In genomic region chr21:45542242-45542666, GRCh38 we compare ENCODE assay signal across 8 cellular contexts. TPM values are rescaled to one million over a fixed set of nuclear protein-coding genes. Genes with fewer than 3 reads are reported as not detected.
DNase-seq lines count a peak whose midpoint lies in the region; ATAC-seq, FAIRE-seq and TF ChIP-seq lines count a peak whose summit lies in the region.

Gene SLC19A1, minus strand, starts transcription at chr21:45542440. Its CDS starts 4,481 bp downstream, at chr21:45537959.

- H3K4me1 ChIP-seq in IMR-90 (ENCODE audit: control insufficient read depth, insufficient read depth, low read length) (peaks cover 3% of the 10 kb centered on the region; the same call in 1 of the 2 replicates), astrocyte (ENCODE audit: insufficient read depth, low read length) (peaks cover 8% of the 10 kb centered on the region), hepatocyte (ENCODE audit: insufficient read depth) (peaks cover 9% of the 10 kb centered on the region)

- FAIRE-seq in astrocyte (lab: Jason Lieb, UNC): no peak

- peak within 1 kb of the TSS; percentile 31 for H2BK5ac ChIP-seq in IMR-90 (ENCODE audit: low read depth, low read length, poor library complexity, severe bottlenecking)

- dilution Hi-C loops in IMR-90 (cut with HindIII; ENCODE audit: low sequenced_read_pairs, unreplicated experiment): no loop called here

- no peaks in the 10 kb centered on the region for H3K9me1 ChIP-seq in IMR-90 (ENCODE audit: insufficient read depth, low read length)

- peak within 1 kb of the TSS; percentile 78 for H3K23ac ChIP-seq in IMR-90 (ENCODE audit: low read depth, low read length)

- H2BK15ac ChIP-seq in IMR-90 (ENCODE audit: low read depth, low read length): no peak within 1 kb of the TSS

- H3K4me2 ChIP-seq in IMR-90 (ENCODE audit: low read depth, low read length): peak within 1 kb of the TSS; percentile 83
- peak within 1 kb of the TSS; percentile 91 for H3K4me2 ChIP-seq in astrocyte (ENCODE audit: low read length)
- H3K4me2 ChIP-seq in hepatocyte: peak within 1 kb of the TSS; percentile 94

- H2BK20ac ChIP-seq in IMR-90 (ENCODE audit: low read depth, low read length): no peak within 1 kb of the TSS

- H3K27ac ChIP-seq in IMR-90 (ENCODE audit: insufficient read depth, low read length) (peak within 1 kb of the TSS; percentile 15; the same call in 1 of the 2 replicates), astrocyte (ENCODE audit: low read depth, low read length) (no peak within 1 kb of the TSS), hepatocyte (no peak within 1 kb of the TSS)

- H3K4me1 Mint-ChIP-seq in T-helper 17 cell: peaks cover 8% of the 10 kb centered on the region
- H3K4me1 Mint-ChIP-seq in astrocyte (ENCODE audit: low read depth, unreplicated experiment): no peaks in the 10 kb centered on the region

- CTCF ChIA-PET in IMR-90 (lab: Yijun Ruan, JAX): no interaction called here

- H3K36me3 ChIP-seq in IMR-90 (ENCODE audit: control insufficient read depth, insufficient read depth, low read length) (no peaks in the 10 kb centered on the region), astrocyte (ENCODE audit: insufficient read depth, low read length) (no peaks in the 10 kb centered on the region), hepatocyte (replicated peaks; ENCODE audit: insufficient read depth, low read depth) (no peaks in the 10 kb centered on the region)

- H3K9me3 ChIP-seq in IMR-90 (ENCODE audit: control insufficient read depth, insufficient read depth, low read length): no peaks in the 10 kb centered on the region
- no peaks in the 10 kb centered on the region for H3K9me3 ChIP-seq in T-helper 17 cell (ENCODE audit: control insufficient read depth, low read length, poor library complexity, severe bottlenecking)
- H3K9me3 ChIP-seq in astrocyte (ENCODE audit: insufficient read depth, low read depth, low read length): no peaks in the 10 kb centered on the region
- H3K9me3 ChIP-seq in hepatocyte (ENCODE audit: low read depth): no peaks in the 10 kb centered on the region

- H3K14ac ChIP-seq in IMR-90 (replicated peaks; ENCODE audit: low read depth, low read length): peak within 1 kb of the TSS; percentile 72; the same call in 1 of the 2 replicates

- WGBS in IMR-90 (ENCODE audit: extremely low coverage in 2 of 2, insufficient read length in 1 of 2), 2 experiments: 0% methylated on average over 44 of the region's 59 CpGs; no CpG with 5 or more reads in 1 of the 2 experiments
- 0% methylated on average over 8 of the region's 59 CpGs for WGBS in hepatocyte (ENCODE audit: low lambda C conversion rate, missing lambda C conversion rate)

- H3K79me1 ChIP-seq in IMR-90 (ENCODE audit: low read depth in 1 of 2, low read length in 2 of 2): peaks cover 9 to 27% of the 10 kb centered on the region in 2 experiments

- no peaks in the 10 kb centered on the region for H3K36me3 Mint-ChIP-seq in T-helper 17 cell (ENCODE audit: low read depth)
- no peaks in the 10 kb centered on the region for H3K36me3 Mint-ChIP-seq in astrocyte (ENCODE audit: low read depth, unreplicated experiment)

- no TSS peak for BruUV-seq in IMR-90 (replicated peaks; lab: Mats Ljungman, UMichigan)

- in situ Hi-C loops in IMR-90 (cut with MboI; ENCODE audit: low sequenced_read_pairs): no loop called here

- H4K20me1 ChIP-seq in IMR-90 (ENCODE audit: insufficient read depth, low read length): 0 out of 2 replicates have a peak, but pooled peaks cover 3% of the 10 kb centered on the region
- peaks cover 15% of the 10 kb centered on the region for H4K20me1 ChIP-seq in astrocyte (ENCODE audit: insufficient read depth, low read length)
- H4K20me1 ChIP-seq in hepatocyte (ENCODE audit: insufficient read depth, poor library complexity, severe bottlenecking): no peaks in the 10 kb centered on the region

- peak within 1 kb of the TSS; percentile 95 for H2AFZ ChIP-seq in IMR-90 (replicated peaks; ENCODE audit: low read length, poor library complexity)
- peak within 1 kb of the TSS; percentile 73 for H2AFZ ChIP-seq in astrocyte (ENCODE audit: low read depth, low read length)
- H2AFZ ChIP-seq in hepatocyte: peak within 1 kb of the TSS; percentile 83

- H3K4me3 Mint-ChIP-seq in T-helper 17 cell: peak within 1 kb of the TSS; percentile 71
- H3K4me3 Mint-ChIP-seq in astrocyte (ENCODE audit: unreplicated experiment): peak within 1 kb of the TSS; percentile 84

- TF ChIP-seq RAD21 in IMR-90 (IDR thresholded peaks at IDR 0.05; ENCODE audit: low read length): no peak

- peak within 1 kb of the TSS; percentile 25 for H3K4ac ChIP-seq in IMR-90 (ENCODE audit: low read depth, low read length)

- DNase-seq in CD1c-positive myeloid dendritic cell (ENCODE audit: extremely low spot score) (peak; percentile 85), IMR-90 (peak; percentile 48), T-helper 17 cell (peak; percentile 70 to 77 (median 71)), astrocyte (ENCODE audit: low read depth) (no peak), hepatocyte (ENCODE audit: low spot score) (peak; percentile 88), sciatic nerve (ENCODE audit: low spot score) (peak; percentile 82)

- ATAC-seq in GM19328 (IDR thresholded peaks at IDR 0.05; ENCODE audit: unreplicated experiment) (peak; percentile 61), IMR-90 (ENCODE audit: low read depth) (peak; percentile 97), T-helper 17 cell (peak; percentile 89), sciatic nerve (peak; percentile 59), GM18517 (IDR thresholded peaks at IDR 0.05; ENCODE audit: unreplicated experiment) (no peak)

- H2AK5ac ChIP-seq in IMR-90 (ENCODE audit: low read depth, low read length): peak within 1 kb of the TSS; percentile 78

- TF ChIP-seq CTCF in IMR-90 (conservative IDR thresholded peaks at IDR 0.05; ENCODE audit: low read depth, low read length) (peak; percentile 52), astrocyte (IDR thresholded peaks at IDR 0.05; ENCODE audit: insufficient read depth, low read depth, low read length) (no peak), hepatocyte (IDR thresholded peaks at IDR 0.05; ENCODE audit: poor library complexity) (peak; percentile 11)

- intact Hi-C loops in IMR-90 (cut with micrococcal nuclease) (no loop called here), sciatic nerve (cut with DNase I) (no loop called here)

- H4K8ac ChIP-seq in IMR-90 (ENCODE audit: low read depth in 2 of 2, low read length in 2 of 2): peak within 1 kb of the TSS; percentile 80 to 91; a peak in 2 of 4 replicates

- H3K56ac ChIP-seq in IMR-90 (ENCODE audit: extremely low read depth, insufficient read depth, low read length): no peak within 1 kb of the TSS

- peak within 1 kb of the TSS; percentile 11; the same call in 1 of the 2 replicates for H4K5ac ChIP-seq in IMR-90 (ENCODE audit: low read depth, low read length)

- H3K79me2 ChIP-seq in astrocyte (ENCODE audit: insufficient read depth, low read length) (peaks cover 31% of the 10 kb centered on the region), hepatocyte (no peaks in the 10 kb centered on the region)

- H2AK9ac ChIP-seq in IMR-90 (replicated peaks; ENCODE audit: low read depth, low read length, poor library complexity): peak within 1 kb of the TSS; percentile 94

- no peaks in the 10 kb centered on the region for H3K9me2 ChIP-seq in hepatocyte (replicated peaks; ENCODE audit: insufficient read depth)

- no peak within 1 kb of the TSS for H3K27ac Mint-ChIP-seq in T-helper 17 cell
- no peak within 1 kb of the TSS for H3K27ac Mint-ChIP-seq in astrocyte (ENCODE audit: unreplicated experiment)

- H3K18ac ChIP-seq in IMR-90 (ENCODE audit: low read depth, low read length): no peak within 1 kb of the TSS; the same call in 1 of the 2 replicates

- no peaks in the 10 kb centered on the region for H3K27me3 Mint-ChIP-seq in T-helper 17 cell
- peaks cover 10% of the 10 kb centered on the region for H3K27me3 Mint-ChIP-seq in astrocyte (ENCODE audit: low read depth, unreplicated experiment)

- H3K4me3 ChIP-seq in IMR-90 (ENCODE audit: insufficient read depth, low read depth, low read length): peak within 1 kb of the TSS; percentile 55
- peak within 1 kb of the TSS; percentile 59 for H3K4me3 ChIP-seq in astrocyte (ENCODE audit: insufficient read depth, low read depth, low read length)
- H3K4me3 ChIP-seq in hepatocyte: peak within 1 kb of the TSS; percentile 85

- H3K9me3 Mint-ChIP-seq in astrocyte (ENCODE audit: unreplicated experiment): no peaks in the 10 kb centered on the region

- H3K9ac ChIP-seq in IMR-90 (ENCODE audit: low read depth, low read length) (peak within 1 kb of the TSS; percentile 33), astrocyte (ENCODE audit: low read length) (peak within 1 kb of the TSS; percentile 67)

- POLR2A ChIA-PET in IMR-90 (lab: Charles Lee; ENCODE audit: unreplicated experiment): no interaction called here

- TF ChIP-seq POLR2A in IMR-90 (IDR thresholded peaks at IDR 0.05; ENCODE audit: low read depth, low read length): no peak

- H2BK120ac ChIP-seq in IMR-90 (ENCODE audit: low read depth, low read length): 0 out of 2 replicates have a peak within 1 kb of the TSS, but pooled peaks have one; percentile 54

- H4K91ac ChIP-seq in IMR-90 (ENCODE audit: insufficient read depth, low read depth, low read length): peak within 1 kb of the TSS; percentile 56

- peaks cover 4% of the 10 kb centered on the region for H3K27me3 ChIP-seq in IMR-90 (ENCODE audit: control insufficient read depth, insufficient read depth, low read length)
- no peaks in the 10 kb centered on the region for H3K27me3 ChIP-seq in astrocyte (ENCODE audit: insufficient read depth, low read length)
- H3K27me3 ChIP-seq in hepatocyte: no peaks in the 10 kb centered on the region

TF ChIP-seq in IMR-90, 13 proteins besides CTCF, POLR2A, EP300 and RAD21:
- TF ChIP-seq SMC3 (IDR thresholded peaks at IDR 0.05; ENCODE audit: low read depth, low read length): peak; percentile 29; the same call in 1 of the 2 replicates
- TF ChIP-seq NFE2L2 (IDR thresholded peaks at IDR 0.05; ENCODE audit: low read depth, low read length): no peak
- peak; percentile 56; the same call in 1 of the 2 replicates for TF ChIP-seq MAZ (IDR thresholded peaks at IDR 0.05; ENCODE audit: borderline replicate concordance, low read depth, low read length)
- peak; percentile 65; the same call in 1 of the 2 replicates for TF ChIP-seq MXI1 (IDR thresholded peaks at IDR 0.05; ENCODE audit: borderline replicate concordance, low read depth, low read length)

RNA-seq across cellular contexts. Expression of gene SLC19A1, which starts in this region (rescaled TPM):
- total RNA-seq in IMR-90 (2012; rRNA removed) (2.2 and 3.3 TPM in 2 replicates), T-helper 17 cell (10 to 100 TPM; 10.8 to 13.7 TPM), astrocyte (10.4 and 11.7 TPM in 2 replicates), hepatocyte (4.0 and 7.7 TPM in 2 replicates), sciatic nerve (10.2 TPM)
- polyA plus RNA-seq in IMR-90 (2012; rRNA removed) (16.2 and 22.6 TPM in 2 replicates), hepatocyte (16.1 and 24.8 TPM in 2 replicates)
- polyA plus RNA-seq in IMR-90 (2012; cell fraction: cytosol; rRNA removed): 5.3 and 15.6 TPM in 2 replicates
- polyA plus RNA-seq in IMR-90 (2012; cell fraction: nucleus; rRNA removed; ENCODE audit: low replicate concordance): 8.6 and 25.8 TPM in 2 replicates
